13 cellular contexts compared by ENCODE assay signal in genomic region chr5:122751293-122751753, GRCh38. TPM values are rescaled to one million over a fixed set of nuclear protein-coding genes. Genes with fewer than 3 reads are reported as not detected.
DNase-seq lines count a peak whose midpoint lies in the region; ATAC-seq and TF ChIP-seq lines count a peak whose summit lies in the region.
"Had no signal": no experiment of that assay in that cellular context is flagged by ENCODE, and none has a peak within 500 bp of the region (broad histone marks: within the 10 kb centered on the region; RNA-seq: fewer than 3 reads in every experiment).

No MANE protein-coding gene starts in this region.

- TF ChIP-seq POLR2A in erythroblast (IDR thresholded peaks at IDR 0.05; ENCODE audit: low read length) = no peak

- no peak overlapping the region for H3K27ac ChIP-seq in GM23338 (ENCODE audit: low read depth)
- no peak overlapping the region for H3K27ac ChIP-seq in RWPE1
- H3K27ac ChIP-seq: ascending aorta had no signal

- H3K9me3 Mint-ChIP-seq in GM23338 = no peaks in the 10 kb centered on the region; the same call in 2 of the 3 replicates
- H3K9me3 Mint-ChIP-seq: T-helper 1 cell treated with Interleukin-12 subunit alpha and Interleukin-12 subunit beta and Interleukin-4 antibody, amounts not matched to agents 30 μg/mL and 1 μg/mL, for 36 hours had no signal

- CTCF ChIA-PET in RWPE1 (lab: Yijun Ruan, JAX) = interaction anchor here (0.7 kb wide), 2 partner anchors 48 to 208 kb away, joined by 3 to 5 read pairs; no protein-coding TSS in a partner anchor

- ATAC-seq in GM23338 (peak; percentile 89), HG02840 (IDR thresholded peaks at IDR 0.05; ENCODE audit: low FRiP score, unreplicated experiment) (no peak), GM21786 (IDR thresholded peaks at IDR 0.05; ENCODE audit: unreplicated experiment) (no peak)
- ATAC-seq: activated CD8-positive, alpha-beta memory T cell treated with anti-CD3 and anti-CD28 coated beads, Interleukin-2, amount 10 ng/mL, durations not matched to agents 7 days and 5 days had no signal

- H4K20me1 ChIP-seq in GM23338 (replicated peaks; ENCODE audit: insufficient read depth) = no peaks in the 10 kb centered on the region

- H3K4me1 Mint-ChIP-seq in GM23338 = peaks cover 11% of the 10 kb centered on the region

- H3K4me1 ChIP-seq in GM23338 (ENCODE audit: insufficient read depth) = no peaks in the 10 kb centered on the region
- H3K4me1 ChIP-seq: ascending aorta had no signal

- no peaks in the 10 kb centered on the region for H3K27me3 Mint-ChIP-seq in GM23338 (ENCODE audit: insufficient read depth, low read depth, poor library complexity)

- H3K9me2 ChIP-seq in GM23338 (ENCODE audit: insufficient read depth) = no peaks in the 10 kb centered on the region

- no peaks in the 10 kb centered on the region for H3K36me3 ChIP-seq in GM23338 (ENCODE audit: insufficient read depth)
- H3K36me3 ChIP-seq: ascending aorta had no signal

- H3K4me3 ChIP-seq in GM23338 (no peak overlapping the region), fibroblast of pulmonary artery (replicated peaks; ENCODE audit: low read depth, low read length) (no peak overlapping the region), retinal pigment epithelial cell (ENCODE audit: low read length) (no peak overlapping the region)
- H3K4me3 ChIP-seq: ascending aorta had no signal

- peak overlapping the region; percentile 77 for H3K27ac Mint-ChIP-seq in GM23338
- H3K27ac Mint-ChIP-seq: activated CD8-positive, alpha-beta memory T cell treated with anti-CD3 and anti-CD28 coated beads, Interleukin-2, amount 10 ng/mL, durations not matched to agents 7 days and 5 days; T-helper 1 cell treated with Interleukin-12 subunit alpha and Interleukin-12 subunit beta and Interleukin-4 antibody, amounts not matched to agents 30 μg/mL and 1 μg/mL, for 36 hours had no signal

- no peak overlapping the region for H3K4me3 Mint-ChIP-seq in GM23338
- H3K4me3 Mint-ChIP-seq: activated CD8-positive, alpha-beta memory T cell treated with anti-CD3 and anti-CD28 coated beads, Interleukin-2, amount 10 ng/mL, durations not matched to agents 7 days and 5 days; T-helper 1 cell treated with Interleukin-12 subunit alpha and Interleukin-12 subunit beta and Interleukin-4 antibody, amounts not matched to agents 30 μg/mL and 1 μg/mL, for 36 hours had no signal

- POLR2A ChIA-PET in RWPE1 (lab: Yijun Ruan, JAX; ENCODE audit: low non-redundant PET) = interaction anchor here (0.7 kb wide), 1 partner anchor 38 kb away, joined by 9 read pairs; no protein-coding TSS in a partner anchor

- TF ChIP-seq CTCF in GM23338 (conservative IDR thresholded peaks at IDR 0.05; ENCODE audit: low read depth in 2 of 2) = no peak
- TF ChIP-seq CTCF in RWPE1 (conservative IDR thresholded peaks at IDR 0.05; ENCODE audit: low read depth) = no peak
- no peak for TF ChIP-seq CTCF in fibroblast of pulmonary artery (IDR thresholded peaks at IDR 0.05; ENCODE audit: low read length, missing control alignments)
- TF ChIP-seq CTCF in retinal pigment epithelial cell (conservative IDR thresholded peaks at IDR 0.05; ENCODE audit: low read depth, low read length) = no peak

- no peaks in the 10 kb centered on the region for H3K27me3 ChIP-seq in GM23338 (ENCODE audit: insufficient read depth)
- H3K27me3 ChIP-seq: ascending aorta had no signal

- peak overlapping the region; percentile 7; the same call in 1 of the 2 replicates for H2AFZ ChIP-seq in GM23338

- no peak overlapping the region for H3K4me2 ChIP-seq in GM23338

- DNase-seq in GM23338 (ENCODE audit: low spot score) = peak; percentile 79
- DNase-seq in RWPE1 (ENCODE audit: low spot score) = peak; percentile 72
- peak; percentile 97 for DNase-seq in fibroblast of pulmonary artery (ENCODE audit: low read depth)
- DNase-seq in retinal pigment epithelial cell (ENCODE audit: low read depth) = peak; percentile 75
- no peak for DNase-seq in NCI-H2029 (lab: John Stamatoyannopoulos, UW)
- no peak for DNase-seq in erythroblast (lab: John Stamatoyannopoulos, UW)
- DNase-seq: activated CD8-positive, alpha-beta memory T cell treated with anti-CD3 and anti-CD28 coated beads, Interleukin-2, amount 10 ng/mL, durations not matched to agents 7 days and 5 days; DMS 273 treated with DMSO at 0.1 percent for 48 hours; stimulated activated CD8-positive, alpha-beta memory T cell treated with anti-CD3 and anti-CD28 coated beads, Interleukin-4, amount 100 ng/mL, for 48 hours had no signal

- no peaks in the 10 kb centered on the region for H3K79me2 ChIP-seq in GM23338 (replicated peaks; ENCODE audit: insufficient read depth)

- H3K36me3 Mint-ChIP-seq in GM23338 (ENCODE audit: low read depth) = no peaks in the 10 kb centered on the region
- H3K36me3 Mint-ChIP-seq: activated CD8-positive, alpha-beta memory T cell treated with anti-CD3 and anti-CD28 coated beads, Interleukin-2, amount 10 ng/mL, durations not matched to agents 7 days and 5 days had no signal

- H3F3A ChIP-seq in GM23338 (replicated peaks; ENCODE audit: low read depth) = no peaks in the 10 kb centered on the region

TF ChIP-seq in GM23338, 12 proteins besides CTCF, POLR2A, EP300 and RAD21:
- TF ChIP-seq NANOG (IDR thresholded peaks at IDR 0.05; ENCODE audit: borderline replicate concordance) (no peak), CREB1 (CRISPR knock-in tag; IDR thresholded peaks at IDR 0.05; ENCODE audit: low read depth) (0 out of 2 replicates have a peak, but pooled peaks have one; percentile 16), ZNF462 (CRISPR knock-in tag; IDR thresholded peaks at IDR 0.05) (no peak), EZH2 (IDR thresholded peaks at IDR 0.05; ENCODE audit: low read depth, unreplicated experiment) (no peak)

RNA-seq across cellular contexts. Expression of gene SNX2, which starts 23.6 kb away (rescaled TPM):
- total RNA-seq in GM23338 (2014; rRNA removed; shearing (Covaris generic)) = 67.8 and 70.2 TPM in 2 replicates
- 37.2 and 50.8 TPM in 2 replicates for polyA plus RNA-seq in GM23338 (2016; fragmentation: Nextera tagmentation; extraction: Ambion mirVana)

Comparison
In these comparisons a context has a peak if more than half of its experiments do, and no peak if none do; other contexts are left out.
1. DNase-seq: peak in GM23338 (single experiment), RWPE1 (single experiment), fibroblast of pulmonary artery (single experiment) and retinal pigment epithelial cell (single experiment); none in NCI-H2029 (single experiment) and erythroblast (0 of 2).